ENCODE assay signal across 8 cellular contexts in the genomic region with DNA sequence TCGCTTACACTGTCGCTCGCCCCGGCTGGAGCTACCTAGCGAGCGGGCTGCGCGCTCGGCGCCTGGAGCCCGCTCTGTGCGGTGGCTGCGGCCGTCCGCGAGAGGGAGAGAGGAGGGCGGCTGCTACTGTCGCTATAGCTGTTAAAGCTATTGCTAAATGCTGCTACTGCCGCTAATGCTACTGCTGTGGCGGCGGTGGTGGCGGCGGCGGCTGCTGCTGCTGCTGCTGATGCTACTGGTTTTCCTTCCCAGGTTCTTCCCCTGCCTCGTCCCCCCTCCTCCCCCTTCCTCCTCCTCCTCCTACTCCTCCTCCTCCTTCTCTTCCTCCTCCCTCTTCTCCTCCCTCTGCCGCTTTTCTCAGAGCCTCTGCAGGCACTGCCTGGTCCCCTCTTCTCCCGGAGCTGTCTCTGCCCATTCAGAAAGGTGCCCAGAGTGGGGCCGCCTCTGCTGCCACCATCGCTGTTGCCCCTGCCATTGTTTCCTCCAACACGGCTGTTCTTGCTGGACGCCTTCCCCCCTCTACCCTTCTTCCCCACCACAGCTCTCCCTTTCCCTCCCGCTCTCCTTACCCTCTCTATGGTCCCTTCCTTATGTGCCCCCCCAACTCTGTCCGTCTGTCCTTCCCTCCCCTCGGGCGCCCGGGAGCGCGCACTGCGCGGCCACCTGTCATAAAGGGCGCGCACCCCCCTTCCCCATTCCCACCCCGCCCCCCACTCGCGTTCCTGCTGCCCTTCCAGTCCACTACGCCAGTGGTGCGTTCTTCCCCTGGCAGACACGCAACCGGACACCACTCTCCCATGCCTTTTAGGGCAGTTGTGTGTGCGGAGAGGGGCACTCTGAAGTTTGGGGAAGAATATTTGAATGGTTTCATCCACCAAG. TPM values are rescaled to one million over a fixed set of nuclear protein-coding genes. Genes with fewer than 3 reads are reported as not detected.
DNase-seq lines count a peak whose midpoint lies in the region; ATAC-seq and TF ChIP-seq lines count a peak whose summit lies in the region.

A gene (minus strand): TSS at position 243 of the 879 bp plus-strand sequence.

- H3K27me3 Mint-ChIP-seq in activated CD4-positive, alpha-beta T cell treated with anti-CD3 and anti-CD28 coated beads, Interleukin-2, amount 10 ng/mL, durations not matched to agents 24 days and 14 days = peaks cover 21% of the 10 kb centered on the region

- peaks cover 5% of the 10 kb centered on the region for H3K4me1 Mint-ChIP-seq in activated CD4-positive, alpha-beta T cell treated with anti-CD3 and anti-CD28 coated beads, Interleukin-2, amount 10 ng/mL, durations not matched to agents 24 days and 14 days

- DNase-seq in G401 (ENCODE audit: low spot score) = peak; percentile 54
- DNase-seq in activated CD4-positive, alpha-beta T cell treated with anti-CD3 and anti-CD28 coated beads, Interleukin-2, amount 10 ng/mL, durations not matched to agents 24 days and 14 days = no peak
- DNase-seq in fibroblast of lung (ENCODE audit: low read depth in 2 of 2) = peak; percentile 1 to 11
- peak in 35 of 56 donors; percentile 0 to 51 (median 16) for DNase-seq in nucleus accumbens (lab: John Stamatoyannopoulos, UW)
- DNase-seq in HCEC 1CT = no peak
- no peak for DNase-seq in activated CD8-positive, alpha-beta memory T cell treated with anti-CD3 and anti-CD28 coated beads, Interleukin-2, amount 50 U/mL, for 48 hours

- peak within 1 kb of the TSS; percentile 26 for H3K9ac ChIP-seq in HUES6 (ENCODE audit: low read length)
- no peak within 1 kb of the TSS for H3K9ac ChIP-seq in fibroblast of lung (ENCODE audit: insufficient read depth, low read length)

- H3K36me3 Mint-ChIP-seq in activated CD4-positive, alpha-beta T cell treated with anti-CD3 and anti-CD28 coated beads, Interleukin-2, amount 10 ng/mL, durations not matched to agents 24 days and 14 days (ENCODE audit: low read depth) = no peaks in the 10 kb centered on the region

- peak within 1 kb of the TSS; percentile 87 for H3K4me3 Mint-ChIP-seq in activated CD4-positive, alpha-beta T cell treated with anti-CD3 and anti-CD28 coated beads, Interleukin-2, amount 10 ng/mL, durations not matched to agents 24 days and 14 days

- H3K4me3 ChIP-seq in HUES6 (ENCODE audit: low read depth, low read length) (peak within 1 kb of the TSS; percentile 62), fibroblast of lung (replicated peaks in 1 of 4; ENCODE audit: control extremely low read depth in 1 of 4, insufficient read depth in 1 of 4, low read depth in 3 of 4, low read length in 4 of 4) (peak within 1 kb of the TSS in 1 of 4 experiments; percentile 34)

- H3K27me3 ChIP-seq in HUES6 (ENCODE audit: control insufficient read depth, insufficient read depth, low read length) (peaks cover 66% of the 10 kb centered on the region), fibroblast of lung (ENCODE audit: control insufficient read depth, insufficient read depth, low read length) (peaks cover 2% of the 10 kb centered on the region)

- no peaks in the 10 kb centered on the region for H3K9me3 Mint-ChIP-seq in activated CD4-positive, alpha-beta T cell treated with anti-CD3 and anti-CD28 coated beads, Interleukin-2, amount 10 ng/mL, durations not matched to agents 24 days and 14 days

- no peak within 1 kb of the TSS for H2AFZ ChIP-seq in fibroblast of lung (ENCODE audit: low read length)

- H3K79me2 ChIP-seq in fibroblast of lung (ENCODE audit: control insufficient read depth, insufficient read depth, low read length) = no peaks in the 10 kb centered on the region

- H3K9me3 ChIP-seq in HUES6 (ENCODE audit: control insufficient read depth, insufficient read depth, low read depth, low read length) (peaks cover 13% of the 10 kb centered on the region), fibroblast of lung (ENCODE audit: control insufficient read depth, insufficient read depth, low read depth, low read length) (no peaks in the 10 kb centered on the region)

- in situ Hi-C loops in G401 (cut with HindIII; ENCODE audit: low sequenced_read_pairs) = no loop called here

- ATAC-seq in GM21360 (IDR thresholded peaks at IDR 0.05; ENCODE audit: unreplicated experiment) = peak; percentile 44

- H4K20me1 ChIP-seq in fibroblast of lung (ENCODE audit: control insufficient read depth, extremely low read depth, insufficient read depth, low read length) = no peaks in the 10 kb centered on the region

- intact Hi-C loops in activated CD4-positive, alpha-beta T cell treated with anti-CD3 and anti-CD28 coated beads, Interleukin-2, amount 10 ng/mL, durations not matched to agents 24 days and 14 days (cut with micrococcal nuclease) = loop anchor here (10.0 kb wide), 2 partner anchors 229 to 311 kb away; a partner anchor contains a TSS

- no peak within 1 kb of the TSS for H3K27ac ChIP-seq in HUES6 (ENCODE audit: low read depth, low read length)
- H3K27ac ChIP-seq in fibroblast of lung (ENCODE audit: insufficient read depth, low read length) = no peak within 1 kb of the TSS

- no peak for TF ChIP-seq CTCF in fibroblast of lung (conservative IDR thresholded peaks at IDR 0.05 in 1 of 2, IDR thresholded peaks at IDR 0.05 in 1 of 2; ENCODE audit: low read depth in 1 of 2, low read length in 2 of 2)

- no peaks in the 10 kb centered on the region for H3K36me3 ChIP-seq in HUES6 (ENCODE audit: control insufficient read depth, insufficient read depth, low read length)
- no peaks in the 10 kb centered on the region for H3K36me3 ChIP-seq in fibroblast of lung (ENCODE audit: control insufficient read depth, insufficient read depth, low read length)

- H3K4me1 ChIP-seq in HUES6 (ENCODE audit: control insufficient read depth, insufficient read depth, low read length) = no peaks in the 10 kb centered on the region
- H3K4me1 ChIP-seq in fibroblast of lung (ENCODE audit: control insufficient read depth, extremely low read depth, insufficient read depth, low read length) = no peaks in the 10 kb centered on the region

- H3K27ac Mint-ChIP-seq in activated CD4-positive, alpha-beta T cell treated with anti-CD3 and anti-CD28 coated beads, Interleukin-2, amount 10 ng/mL, durations not matched to agents 24 days and 14 days = peak within 1 kb of the TSS; percentile 89

- H3K4me2 ChIP-seq in fibroblast of lung (ENCODE audit: extremely low read depth, insufficient read depth, low read length) = peak within 1 kb of the TSS; percentile 25

RNA-seq across cellular contexts. Expression of the gene that starts here (rescaled TPM):
- not detected in 2 replicates for total RNA-seq in G401 (2014; rRNA removed; shearing (Covaris generic))
- total RNA-seq in activated CD4-positive, alpha-beta T cell treated with anti-CD3 and anti-CD28 coated beads, Interleukin-2, amount 10 ng/mL, durations not matched to agents 24 days and 14 days = 0.47 and 0.54 TPM in 2 replicates
- total RNA-seq in fibroblast of lung = under 0.01 TPM in 1 of 2 replicates, not detected in the other
- polyA plus RNA-seq in fibroblast of lung = under 0.01 TPM in 1 of 2 replicates, not detected in the other
- polyA plus RNA-seq in fibroblast of lung (2012) = not detected in 2 replicates
- not detected in 2 replicates for polyA minus RNA-seq in fibroblast of lung (ENCODE audit: low replicate concordance)

Comparison
In these comparisons a context has a peak if more than half of its experiments do, and no peak if none do; other contexts are left out.
1. Peak in DNase-seq in G401; RNA of the gene not detected or under 1 TPM.
2. Peak in DNase-seq and H3K4me2 ChIP-seq in fibroblast of lung; RNA of the gene not detected or under 1 TPM.
3. DNase-seq: peak in nucleus accumbens (35 of 56); none in activated CD4-positive, alpha-beta T cell treated with anti-CD3 and anti-CD28 coated beads, Interleukin-2, amount 10 ng/mL, durations not matched to agents 24 days and 14 days (single experiment), HCEC 1CT (single experiment) and activated CD8-positive, alpha-beta memory T cell treated with anti-CD3 and anti-CD28 coated beads, Interleukin-2, amount 50 U/mL, for 48 hours (single experiment).